ENCODE assay signal across 8 cellular contexts in genomic region chr6:149318581-149319286, GRCh38. TPM values are rescaled to one million over a fixed set of nuclear protein-coding genes. Genes with fewer than 3 reads are reported as not detected.
DNase-seq lines count a peak whose midpoint lies in the region; ATAC-seq and TF ChIP-seq lines count a peak whose summit lies in the region.

No MANE protein-coding gene starts in this region.

- no peaks in the 10 kb centered on the region for H3K36me3 ChIP-seq in subcutaneous abdominal adipose tissue (ENCODE audit: control insufficient read depth in 5 of 5, insufficient read depth in 5 of 5, low read length in 5 of 5)

- in situ Hi-C loops in astrocyte of the cerebellum (cut with HindIII; ENCODE audit: low sequenced_read_pairs), result no loop called here

- peak; percentile 48 for DNase-seq in DMS 273 (lab: John Stamatoyannopoulos, UW; ENCODE audit: unreplicated experiment)
- DNase-seq in DMS 273 treated with DMSO at 0.1 percent for 48 hours (lab: John Stamatoyannopoulos, UW), result no peak
- peak; percentile 48 for DNase-seq in NB4 (ENCODE audit: low read depth)
- no peak for DNase-seq in astrocyte of the cerebellum (ENCODE audit: low read depth)
- DNase-seq in left kidney (ENCODE audit: low read depth, low spot score), result peak; percentile 53

- no peaks in the 10 kb centered on the region for H3K9me3 ChIP-seq in subcutaneous abdominal adipose tissue (ENCODE audit: control insufficient read depth in 5 of 5, low read length in 5 of 5)

- peak overlapping the region; percentile 84 for H3K27ac ChIP-seq in subcutaneous abdominal adipose tissue (ENCODE audit: low read depth, low read length)

- H3K4me1 ChIP-seq in subcutaneous abdominal adipose tissue (ENCODE audit: control insufficient read depth in 5 of 5, insufficient read depth in 5 of 5, low read length in 5 of 5), result peaks cover 0 to 40% (median 24%) of the 10 kb centered on the region in 5 donors

- H3K4me3 ChIP-seq in NB4 (ENCODE audit: low read depth, low read length) (peak overlapping the region; percentile 73), astrocyte of the cerebellum (ENCODE audit: low read depth, low read length) (peak overlapping the region; percentile 90), subcutaneous abdominal adipose tissue (ENCODE audit: low read depth in 1 of 5, low read length in 5 of 5) (peak overlapping the region; percentile 66 to 89 (median 86))

- peak; percentile 9 for ATAC-seq in GM21367 (IDR thresholded peaks at IDR 0.05; ENCODE audit: unreplicated experiment)
- ATAC-seq in esophagus mucosa, result no peak

- no peak for TF ChIP-seq CTCF in NB4 (IDR thresholded peaks at IDR 0.05; ENCODE audit: low read depth, low read length)
- TF ChIP-seq CTCF in astrocyte of the cerebellum (IDR thresholded peaks at IDR 0.05; ENCODE audit: low read depth, low read length, missing control alignments), result no peak

- TF ChIP-seq POLR2A in NB4 (IDR thresholded peaks at IDR 0.05; ENCODE audit: extremely low read depth, insufficient read length), result no peak

- H3K27me3 ChIP-seq in subcutaneous abdominal adipose tissue (ENCODE audit: control insufficient read depth in 5 of 5, insufficient read depth in 4 of 5, low read length in 5 of 5), result no peaks in the 10 kb centered on the region

- H3K9ac ChIP-seq in subcutaneous abdominal adipose tissue (ENCODE audit: low read length in 5 of 5), result peak overlapping the region; percentile 53 to 80 (median 78)

RNA-seq across cellular contexts. Expression of gene TAB2, which starts 1.2 kb away (rescaled TPM):
- total RNA-seq in esophagus mucosa, result 34.0 TPM

Comparison
In these comparisons a context has a peak if more than half of its experiments do, and no peak if none do; other contexts are left out.
1. DNase-seq: peak in DMS 273 (single experiment), NB4 (single experiment) and left kidney (single experiment); none in DMS 273 treated with DMSO at 0.1 percent for 48 hours (single experiment) and astrocyte of the cerebellum (single experiment).
2. Peak in every context shown above with its lines, with median percentiles within 50 percentile points of each other: H3K4me3 ChIP-seq.